Comparison of ENCODE assay signal across 3 cellular contexts in genomic region chr10:61250131-61250530, GRCh38.
"Had no signal": no experiment of that assay in that cellular context is flagged by ENCODE, and none has a peak within 500 bp of the region (broad histone marks: within the 10 kb centered on the region; RNA-seq: fewer than 3 reads in every experiment).

No MANE protein-coding gene starts in this region.

- H3K4me3 ChIP-seq: GM12878 had no signal

- ATAC-seq: GM12878 had no signal

- DNase-seq: GDM1, GF-D8 had no signal
